In the genomic region with DNA sequence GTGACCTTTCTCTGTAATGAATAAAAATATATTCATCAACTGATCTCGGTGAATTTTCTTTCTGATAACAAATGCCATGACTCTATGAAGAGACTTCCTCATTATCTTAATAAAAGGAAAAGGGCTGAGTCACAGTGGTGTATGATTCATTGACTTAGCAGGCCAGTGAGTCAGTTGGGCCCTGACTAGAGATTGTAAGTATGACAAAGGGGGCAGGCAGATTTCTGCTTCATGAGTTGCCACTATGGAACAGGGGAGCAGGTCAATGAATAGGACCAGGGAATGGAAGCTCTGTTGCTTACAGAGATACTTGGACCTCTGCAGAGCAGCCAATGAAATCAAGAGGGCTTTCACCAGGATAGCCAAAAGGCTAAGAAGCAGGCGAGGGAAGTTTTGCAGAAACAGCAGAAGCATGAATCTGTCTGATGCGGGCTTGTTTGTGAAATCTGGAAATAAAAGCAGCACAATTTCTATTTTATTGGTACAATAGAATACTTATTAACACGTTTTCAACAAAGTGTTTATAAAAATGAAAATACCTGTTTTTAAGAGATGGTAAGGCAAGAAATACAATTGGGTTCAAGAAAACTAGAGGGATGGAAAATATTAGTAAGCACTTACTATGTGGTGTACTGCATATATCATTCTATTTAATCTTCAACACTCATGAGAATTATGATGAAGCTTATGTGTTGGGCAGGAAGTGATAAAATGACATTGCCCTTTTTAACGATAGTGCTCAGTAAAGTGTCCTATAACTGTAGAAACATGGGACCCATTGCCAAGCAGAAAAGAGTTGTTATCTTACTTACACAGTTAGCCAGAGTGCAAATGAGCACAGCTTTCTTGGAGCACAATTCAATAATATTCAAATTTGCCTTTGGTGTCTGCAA, we compare ENCODE assay signal across 8 cellular contexts.
DNase-seq lines count a peak whose midpoint lies in the region; ATAC-seq, FAIRE-seq and TF ChIP-seq lines count a peak whose summit lies in the region.

No MANE protein-coding gene starts in this region.

- peaks cover 0 to 4% (median 0%) of the 10 kb centered on the region in 9 donors for H3K27me3 ChIP-seq in heart left ventricle
- no peaks in the 10 kb centered on the region; the same call in 1 of the 2 replicates for H3K27me3 ChIP-seq in SJSA1 (replicated peaks)

- peak in 3 of 4 donors; percentile 50 to 79 (median 73) for ATAC-seq in heart left ventricle
- ATAC-seq in Right ventricle myocardium superior (ENCODE audit: poor library complexity), result no peak
- ATAC-seq in GM19463 (IDR thresholded peaks at IDR 0.05; ENCODE audit: unreplicated experiment), result no peak

- no peak for TF ChIP-seq POLR2A in heart left ventricle (IDR thresholded peaks at IDR 0.05)

- H3K4me1 ChIP-seq in heart left ventricle, result peaks cover 0 to 12% (median 0%) of the 10 kb centered on the region in 12 donors
- peaks cover 14% of the 10 kb centered on the region for H3K4me1 ChIP-seq in SJSA1 (replicated peaks)

- DNase-seq in heart left ventricle, result no peak
- no peak for DNase-seq in Right ventricle myocardium superior
- DNase-seq in SJSA1 (ENCODE audit: low read depth in 1 of 2, low spot score in 2 of 2), result peak; percentile 76
- DNase-seq in foreskin fibroblast, result peak; percentile 95 to 97
- DNase-seq in stimulated activated CD8-positive, alpha-beta memory T cell treated with anti-CD3 and anti-CD28 coated beads, Interleukin-4, amount 100 ng/mL, for 48 hours, result peak; percentile 26
- DNase-seq in GM19239 (ENCODE audit: insufficient read length, low spot score), result no peak
- no peak for DNase-seq in NCI-H2107 treated with DMSO at 0.1 percent for 48 hours (lab: John Stamatoyannopoulos, UW; ENCODE audit: unreplicated experiment)

- H3K4me3 ChIP-seq in heart left ventricle (no peak overlapping the region), SJSA1 (no peak overlapping the region), foreskin fibroblast (ENCODE audit: low read depth in 1 of 2, low read length in 2 of 2) (no peak overlapping the region)

- WGBS in heart left ventricle, 4 donors, result 60 to 62% (median 62%) methylated on average over 5 of the region's 5 CpGs

- intact Hi-C loops in heart left ventricle (cut with DNase I), result no loop called here
- intact Hi-C loops in Right ventricle myocardium superior (cut with DNase I), result no loop called here

- H3K36me3 ChIP-seq in heart left ventricle (no peaks in the 10 kb centered on the region), SJSA1 (no peaks in the 10 kb centered on the region)

- no peak for TF ChIP-seq CTCF in heart left ventricle (IDR thresholded peaks at IDR 0.05)
- TF ChIP-seq CTCF in foreskin fibroblast (IDR thresholded peaks at IDR 0.05; ENCODE audit: low read depth, low read length), result no peak

- no peaks in the 10 kb centered on the region for H3K9me3 ChIP-seq in heart left ventricle
- no peaks in the 10 kb centered on the region for H3K9me3 ChIP-seq in SJSA1 (replicated peaks)

- FAIRE-seq in GM19239 (lab: Jason Lieb, UNC), result no peak

- peak overlapping the region in 1 of 12 donors; percentile 17 for H3K27ac ChIP-seq in heart left ventricle
- peak overlapping the region; percentile 70 for H3K27ac ChIP-seq in SJSA1

Comparison
In these comparisons a context has a peak if more than half of its experiments do, and no peak if none do; other contexts are left out.
1. ATAC-seq: peak in heart left ventricle (3 of 4); none in Right ventricle myocardium superior (single experiment) and GM19463 (single experiment).
2. DNase-seq: peak in SJSA1 (2 of 2), foreskin fibroblast (2 of 2) and stimulated activated CD8-positive, alpha-beta memory T cell treated with anti-CD3 and anti-CD28 coated beads, Interleukin-4, amount 100 ng/mL, for 48 hours (single experiment); none in heart left ventricle (0 of 5), Right ventricle myocardium superior (single experiment), GM19239 (single experiment) and NCI-H2107 treated with DMSO at 0.1 percent for 48 hours (single experiment).